ENCODE assay signal across 12 cellular contexts in genomic region chr14:100708349-100709217, GRCh38. TPM values are rescaled to one million over a fixed set of nuclear protein-coding genes. Genes with fewer than 3 reads are reported as not detected.
DNase-seq lines count a peak whose midpoint lies in the region; ATAC-seq and TF ChIP-seq lines count a peak whose summit lies in the region.
"Had no signal": no experiment of that assay in that cellular context is flagged by ENCODE, and none has a peak within 500 bp of the region (broad histone marks: within the 10 kb centered on the region; RNA-seq: fewer than 3 reads in every experiment).

No MANE protein-coding gene starts in this region.

- H3K79me2 ChIP-seq in osteoblast (ENCODE audit: insufficient read depth, low read length), result no peaks in the 10 kb centered on the region

- H3K27ac ChIP-seq in osteoblast (ENCODE audit: low read depth, low read length), result no peak overlapping the region

- H3K9me3 ChIP-seq in osteoblast (ENCODE audit: low read depth, low read length), result no peaks in the 10 kb centered on the region
- H3K9me3 ChIP-seq: Peyer's patch had no signal

- no peaks in the 10 kb centered on the region for H3K36me3 ChIP-seq in osteoblast (ENCODE audit: insufficient read depth, low read length)
- H3K36me3 ChIP-seq: Peyer's patch had no signal

- H4K20me1 ChIP-seq in osteoblast (ENCODE audit: insufficient read depth, low read length), result no peaks in the 10 kb centered on the region

- no peak overlapping the region for H3K4me2 ChIP-seq in osteoblast (ENCODE audit: insufficient read depth, low read length)

- peak overlapping the region; percentile 6 for H2AFZ ChIP-seq in osteoblast (ENCODE audit: low read length)

- H3K4me1 ChIP-seq in osteoblast (ENCODE audit: insufficient read depth, low read length), result no peaks in the 10 kb centered on the region

- TF ChIP-seq CTCF in fibroblast of the aortic adventitia (IDR thresholded peaks at IDR 0.05; ENCODE audit: insufficient read depth, low read length) (no peak), osteoblast (IDR thresholded peaks at IDR 0.05; ENCODE audit: extremely low read depth, low read depth, low read length) (no peak)

- ATAC-seq in GM18519 (IDR thresholded peaks at IDR 0.05; ENCODE audit: low FRiP score, unreplicated experiment), result no peak
- ATAC-seq in HG03520 (IDR thresholded peaks at IDR 0.05; ENCODE audit: unreplicated experiment), result no peak

- H3K4me3 ChIP-seq in fibroblast of the aortic adventitia (ENCODE audit: low read depth, low read length) (no peak overlapping the region), osteoblast (ENCODE audit: insufficient read depth, low read length) (no peak overlapping the region)

- DNase-seq in ELF-1 (ENCODE audit: low read depth, low spot score) (peak; percentile 81), NCI-H510A (lab: John Stamatoyannopoulos, UW) (peak; percentile 85), fibroblast of the aortic adventitia (ENCODE audit: low read depth) (peak; percentile 42), osteoblast (ENCODE audit: insufficient read length, low spot score, missing footprints) (no peak), COR-L47 (lab: John Stamatoyannopoulos, UW) (no peak), DMS 273 treated with DMSO at 0.1 percent for 48 hours (lab: John Stamatoyannopoulos, UW) (no peak)

- peaks cover 29% of the 10 kb centered on the region for H3K27me3 ChIP-seq in osteoblast (ENCODE audit: insufficient read depth, low read length)
- H3K27me3 ChIP-seq: Peyer's patch had no signal

RNA-seq across cellular contexts. Expression of gene DLK1, which starts 18.1 kb away (rescaled TPM):
- 0.09 TPM in 1 of 2 replicates, not detected in the other for total RNA-seq in fibroblast of the aortic adventitia (ENCODE audit: low replicate concordance)
- total RNA-seq in osteoblast, result not detected in 2 replicates
- total RNA-seq: activated CD8-positive, alpha-beta memory T cell treated with anti-CD3 and anti-CD28 coated beads for 36 hours; dermis microvascular lymphatic vessel endothelial cell; mononuclear cell; Peyer's patch had no signal

Comparison
In these comparisons a context has a peak if more than half of its experiments do, and no peak if none do; other contexts are left out.
1. DNase-seq: peak in ELF-1 (single experiment), NCI-H510A (single experiment) and fibroblast of the aortic adventitia (single experiment); none in osteoblast (single experiment), COR-L47 (single experiment) and DMS 273 treated with DMSO at 0.1 percent for 48 hours (single experiment).